23 cellular contexts compared by ENCODE assay signal in genomic region chr5:140309706-140310249, GRCh38. TPM values are rescaled to one million over a fixed set of nuclear protein-coding genes. Genes with fewer than 3 reads are reported as not detected.
"Had no signal": no experiment of that assay in that cellular context is flagged by ENCODE, and none has a peak within 500 bp of the region (broad histone marks: within the 10 kb centered on the region; RNA-seq: fewer than 3 reads in every experiment).

No MANE protein-coding gene starts in this region.

- H3K9me3 ChIP-seq: colonic mucosa, esophagus muscularis mucosa, gastroesophageal sphincter, heart right ventricle, mucosa of descending colon, spleen, thoracic aorta, vagina had no signal

- H3K4me3 ChIP-seq: colonic mucosa, dorsolateral prefrontal cortex, esophagus muscularis mucosa, gastroesophageal sphincter, heart right ventricle, mucosa of descending colon, spleen, thoracic aorta, vagina had no signal

- H3K27ac ChIP-seq: dorsolateral prefrontal cortex, spleen, thoracic aorta, vagina had no signal

- H3K36me3 ChIP-seq: colonic mucosa, esophagus muscularis mucosa, gastroesophageal sphincter, heart right ventricle, spleen, thoracic aorta, vagina had no signal

- DNase-seq: activated CD4-positive, alpha-beta T cell treated with anti-CD3 and anti-CD28 coated beads, Interleukin-2, amount 10 ng/mL, durations not matched to agents 24 days and 14 days; activated CD8-positive, alpha-beta T cell treated with anti-CD3 and anti-CD28 coated beads, Interleukin-2, amount 10 ng/mL, durations not matched to agents 7 days and 5 days; aorta; central memory CD4-positive, alpha-beta T cell; colonic mucosa; dorsolateral prefrontal cortex; effector memory CD8-positive, alpha-beta T cell; heart right ventricle; left colon; mucosa of descending colon; nucleus accumbens; retina; spleen; stimulated activated CD4-positive, alpha-beta T cell treated with anti-CD3 and anti-CD28 coated beads, Interleukin-4, amount 100 ng/mL, for 1 hour; stimulated activated naive CD4-positive, alpha-beta T cell treated with Interleukin-2 at 50 U/mL for 16 hours; T-helper 17 cell had no signal

- H3K27me3 ChIP-seq: colonic mucosa, dorsolateral prefrontal cortex, esophagus muscularis mucosa, gastroesophageal sphincter, heart right ventricle, spleen, vagina had no signal

- H3K4me1 ChIP-seq: colonic mucosa, vagina had no signal

- ATAC-seq: activated CD8-positive, alpha-beta T cell treated with anti-CD3 and anti-CD28 coated beads, Interleukin-2, amount 10 ng/mL, durations not matched to agents 7 days and 5 days; activated naive CD4-positive, alpha-beta T cell treated with anti-CD3 and anti-CD28 coated beads, Interleukin-2, amount 50 U/mL, for 72 hours; effector memory CD8-positive, alpha-beta T cell; gastroesophageal sphincter; heart right ventricle; T-helper 17 cell had no signal

RNA-seq across cellular contexts. Expression of gene SLC4A9, which starts 50.2 kb away (rescaled TPM):
- total RNA-seq: activated CD4-positive, alpha-beta T cell treated with anti-CD3 and anti-CD28 coated beads, Interleukin-2, amount 10 ng/mL, durations not matched to agents 24 days and 14 days; aorta; esophagus muscularis mucosa; gastroesophageal sphincter; posterior vena cava; T-helper 17 cell; thoracic aorta had no signal
- polyA plus RNA-seq: aorta, neural cell had no signal
